1 cellular context compared by ENCODE assay signal in genomic region chr1:52033190-52034049, GRCh38.
TF ChIP-seq lines count a peak whose summit lies in the region.

TSS of gene KTI12 (minus strand) at chr1:52033810. CDS start at chr1:52033761, 49 bp downstream.

TF ChIP-seq in HepG2, 621 proteins besides CTCF, POLR2A, EP300 and RAD21 (continued from another document and continues in another):
- TF ChIP-seq ZBTB33 (CRISPR knock-in tag; IDR thresholded peaks at IDR 0.05) (no peak), ZNF549 (CRISPR knock-in tag; IDR thresholded peaks at IDR 0.05) (no peak), ARNT2 (CRISPR knock-in tag; IDR thresholded peaks at IDR 0.05; ENCODE audit: low read depth) (peak; percentile 44; the same call in 1 of the 2 replicates), ATF7 (IDR thresholded peaks at IDR 0.05) (no peak), ATF7 (CRISPR knock-in tag; IDR thresholded peaks at IDR 0.05) (0 out of 2 replicates have a peak, but pooled peaks have one; percentile 34), TCF7 (IDR thresholded peaks at IDR 0.05; ENCODE audit: low read depth) (no peak; the same call in 1 of the 2 replicates), FOXO4 (CRISPR knock-in tag; conservative IDR thresholded peaks at IDR 0.05) (no peak), SAP130 (CRISPR knock-in tag; IDR thresholded peaks at IDR 0.05; ENCODE audit: low read depth) (peak; percentile 97), PAXIP1 (CRISPR knock-in tag; conservative IDR thresholded peaks at IDR 0.05) (peak; percentile 27; the same call in 1 of the 2 replicates), U2AF1 (optimal IDR thresholded peaks at IDR 0.05; ENCODE audit: low read depth, low read length) (no peak), RXRB (CRISPR knock-in tag; IDR thresholded peaks at IDR 0.05; ENCODE audit: borderline replicate concordance) (0 out of 2 replicates have a peak, but pooled peaks have one; percentile 5), ZNF740 (CRISPR knock-in tag; IDR thresholded peaks at IDR 0.05) (no peak; the same call in 1 of the 2 replicates), CEBPG (CRISPR knock-in tag; IDR thresholded peaks at IDR 0.05) (peak; percentile 22; the same call in 1 of the 2 replicates), HMG20A (CRISPR knock-in tag; IDR thresholded peaks at IDR 0.05; ENCODE audit: borderline replicate concordance) (no peak), ZNF713 (CRISPR knock-in tag; IDR thresholded peaks at IDR 0.05) (no peak), RBFOX2 (IDR thresholded peaks at IDR 0.05; ENCODE audit: low read depth, low read length) (peak; percentile 91), ASH2L (IDR thresholded peaks at IDR 0.05; ENCODE audit: insufficient read length, low read depth, low read length) (peak; percentile 96), GLI4 (CRISPR knock-in tag; IDR thresholded peaks at IDR 0.05; ENCODE audit: borderline replicate concordance) (0 out of 2 replicates have a peak, but pooled peaks have one; percentile 36), BRCA1 (CRISPR knock-in tag; IDR thresholded peaks at IDR 0.05) (peak; percentile 58; the same call in 1 of the 2 replicates), JUN (CRISPR knock-in tag; IDR thresholded peaks at IDR 0.05) (no peak), ZBTB21 (CRISPR knock-in tag; IDR thresholded peaks at IDR 0.05) (peak; percentile 47; the same call in 1 of the 2 replicates), FOSL2 (CRISPR knock-in tag; IDR thresholded peaks at IDR 0.05) (no peak; the same call in 1 of the 2 replicates), ZHX1 (CRISPR knock-in tag; IDR thresholded peaks at IDR 0.05; ENCODE audit: low read depth) (0 out of 2 replicates have a peak, but pooled peaks have one; percentile 64), ZNF788 (CRISPR knock-in tag; IDR thresholded peaks at IDR 0.05; ENCODE audit: borderline replicate concordance) (peak; percentile 79; the same call in 1 of the 2 replicates), SNAPC2 (CRISPR knock-in tag; IDR thresholded peaks at IDR 0.05) (0 out of 2 replicates have a peak, but pooled peaks have one; percentile 43), ATF4 (CRISPR knock-in tag; IDR thresholded peaks at IDR 0.05) (no peak), HDAC1 (CRISPR knock-in tag; IDR thresholded peaks at IDR 0.05) (peak; percentile 93), ZNF766 (CRISPR knock-in tag; IDR thresholded peaks at IDR 0.05; ENCODE audit: borderline replicate concordance) (peak; percentile 74; the same call in 1 of the 2 replicates), PLRG1 (conservative IDR thresholded peaks at IDR 0.05) (no peak), TBP (CRISPR knock-in tag; IDR thresholded peaks at IDR 0.05) (no peak), ZFP62 (CRISPR knock-in tag; IDR thresholded peaks at IDR 0.05) (no peak), YEATS2 (CRISPR knock-in tag; IDR thresholded peaks at IDR 0.05; ENCODE audit: borderline replicate concordance) (peak; percentile 82; the same call in 1 of the 2 replicates), KDM1A (CRISPR knock-in tag; IDR thresholded peaks at IDR 0.05) (no peak), ZNF589 (CRISPR knock-in tag; conservative IDR thresholded peaks at IDR 0.05) (no peak), ZNF607 (CRISPR knock-in tag; IDR thresholded peaks at IDR 0.05; ENCODE audit: borderline replicate concordance) (0 out of 2 replicates have a peak, but pooled peaks have one; percentile 43), MYC (CRISPR knock-in tag; IDR thresholded peaks at IDR 0.05; ENCODE audit: borderline replicate concordance) (peak; percentile 81), HNRNPL (IDR thresholded peaks at IDR 0.05; ENCODE audit: low read depth, low read length) (0 out of 2 replicates have a peak, but pooled peaks have one; percentile 18), ZNF609 (CRISPR knock-in tag; IDR thresholded peaks at IDR 0.05; ENCODE audit: borderline replicate concordance) (0 out of 2 replicates have a peak, but pooled peaks have one; percentile 24), MXI1 (IDR thresholded peaks at IDR 0.05; ENCODE audit: borderline replicate concordance, low read depth, low read length) (peak; percentile 86; the same call in 1 of the 3 replicates), ZNF383 (CRISPR knock-in tag; IDR thresholded peaks at IDR 0.05; ENCODE audit: borderline replicate concordance) (no peak), ZNF770 (CRISPR knock-in tag; IDR thresholded peaks at IDR 0.05) (no peak), MXD3 (CRISPR knock-in tag; IDR thresholded peaks at IDR 0.05) (peak; percentile 79), MEIS2 (CRISPR knock-in tag; IDR thresholded peaks at IDR 0.05) (peak; percentile 79)
